In genomic region chr3:176872771-176873209, GRCh38 we compare ENCODE assay signal across 8 cellular contexts.
A peak's percentile ranks its signal among the peaks of the same experiment; 100 is the strongest.
DNase-seq lines count a peak whose midpoint lies in the region; ATAC-seq and TF ChIP-seq lines count a peak whose summit lies in the region.

No MANE protein-coding gene starts in this region.

- H4K8ac ChIP-seq in neuronal stem cell (ENCODE audit: low read depth, low read length), result no peak overlapping the region

- H2BK120ac ChIP-seq in neuronal stem cell (ENCODE audit: low read depth, low read length), result no peak overlapping the region

- no peak overlapping the region for H4K91ac ChIP-seq in neuronal stem cell (ENCODE audit: low read depth, low read length, poor library complexity)

- H3K4me3 ChIP-seq in BJ (ENCODE audit: low read depth, low read length) (no peak overlapping the region), esophagus squamous epithelium (no peak overlapping the region), neuronal stem cell (ENCODE audit: low read length in 2 of 2) (no peak overlapping the region), thyroid gland (replicated peaks in 1 of 3) (no peak overlapping the region)

- H3K36me3 ChIP-seq in BJ (ENCODE audit: control insufficient read depth, insufficient read depth, low read length) (no peaks in the 10 kb centered on the region), esophagus squamous epithelium (no peaks in the 10 kb centered on the region), neuronal stem cell (replicated peaks in 1 of 2; ENCODE audit: control insufficient read depth in 2 of 2, insufficient read depth in 2 of 2, low read length in 2 of 2) (no peaks in the 10 kb centered on the region), thyroid gland (no peaks in the 10 kb centered on the region)

- peaks cover 0 to 10% (median 4%) of the 10 kb centered on the region in 3 donors for H3K4me1 ChIP-seq in esophagus squamous epithelium
- H3K4me1 ChIP-seq in neuronal stem cell (ENCODE audit: control insufficient read depth in 2 of 2, insufficient read depth in 1 of 2, low read depth in 1 of 2, low read length in 2 of 2), result no peaks in the 10 kb centered on the region
- peaks cover 0 to 13% of the 10 kb centered on the region in 2 donors for H3K4me1 ChIP-seq in thyroid gland

- 0% methylated on average over 2 of the region's 4 CpGs; no CpG with 5 or more reads in 1 of the 2 donors for WGBS in esophagus squamous epithelium, 2 donors
- WGBS in neuronal stem cell (ENCODE audit: extremely low coverage in 2 of 2, insufficient read length in 2 of 2, insufficient replicate concordance in 1 of 2), 2 donors, result no CpG with 5 or more reads among the region's 4 CpGs
- WGBS in thyroid gland, 2 donors, result 9 to 15% methylated on average over 4 of the region's 4 CpGs

- intact Hi-C loops in esophagus squamous epithelium (cut with DNase I) (loop anchor here (10.0 kb wide), 1 partner anchor 62 kb away; no protein-coding TSS in a partner anchor), thyroid gland (cut with DNase I) (no loop called here)

- no peak overlapping the region for H3K27ac ChIP-seq in esophagus squamous epithelium
- H3K27ac ChIP-seq in neuronal stem cell (replicated peaks; ENCODE audit: low read length), result no peak overlapping the region
- peak overlapping the region in 1 of 3 donors; percentile 13 for H3K27ac ChIP-seq in thyroid gland

- no peak overlapping the region for H2BK15ac ChIP-seq in neuronal stem cell (ENCODE audit: low read length)

- H3K9me3 ChIP-seq in esophagus squamous epithelium (peaks cover 0 to 15% (median 0%) of the 10 kb centered on the region in 3 donors), neuronal stem cell (replicated peaks in 1 of 2; ENCODE audit: control insufficient read depth in 2 of 2, insufficient read depth in 1 of 2, low read depth in 1 of 2, low read length in 2 of 2) (peaks cover 0 to 2% of the 10 kb centered on the region in 2 donors), thyroid gland (no peaks in the 10 kb centered on the region)

- ATAC-seq in GM19035 (IDR thresholded peaks at IDR 0.05; ENCODE audit: unreplicated experiment) (peak; percentile 98), HG03108 (IDR thresholded peaks at IDR 0.05; ENCODE audit: unreplicated experiment) (peak; percentile 93)

- H3K4ac ChIP-seq in neuronal stem cell (ENCODE audit: low read length), result no peak overlapping the region

- H3K23ac ChIP-seq in neuronal stem cell (ENCODE audit: low read depth, low read length, poor library complexity), result no peak overlapping the region

- peak overlapping the region; percentile 22 for H2AFZ ChIP-seq in neuronal stem cell (ENCODE audit: low read length)

- TF ChIP-seq POLR2A in esophagus squamous epithelium (IDR thresholded peaks at IDR 0.05) (no peak), thyroid gland (IDR thresholded peaks at IDR 0.05) (no peak)

- H3K27me3 ChIP-seq in BJ (ENCODE audit: control insufficient read depth, insufficient read depth, low read length) (no peaks in the 10 kb centered on the region), esophagus squamous epithelium (no peaks in the 10 kb centered on the region), neuronal stem cell (ENCODE audit: control insufficient read depth in 3 of 3, insufficient read depth in 3 of 3, low read depth in 1 of 3, low read length in 3 of 3) (no peaks in the 10 kb centered on the region), thyroid gland (no peaks in the 10 kb centered on the region)

- no peak overlapping the region for H3K9ac ChIP-seq in neuronal stem cell (ENCODE audit: low read depth, low read length, poor library complexity)

- POLR2A ChIA-PET in BJ (lab: Charles Lee), result no interaction called here

- no peaks in the 10 kb centered on the region for H3K79me1 ChIP-seq in neuronal stem cell (ENCODE audit: low read depth, low read length)

- H2BK5ac ChIP-seq in neuronal stem cell (ENCODE audit: low read length), result no peak overlapping the region

- TF ChIP-seq CTCF in BJ (IDR thresholded peaks at IDR 0.05; ENCODE audit: insufficient read depth, low read depth, low read length), result peak; percentile 83
- peak; percentile 44 to 84 (median 66) for TF ChIP-seq CTCF in esophagus squamous epithelium (IDR thresholded peaks at IDR 0.05)
- peak; percentile 26 to 91 (median 76) for TF ChIP-seq CTCF in thyroid gland (IDR thresholded peaks at IDR 0.05)

- no peak overlapping the region for H3K18ac ChIP-seq in neuronal stem cell (ENCODE audit: low read length)

- no peak overlapping the region for H3K4me2 ChIP-seq in neuronal stem cell (ENCODE audit: insufficient read depth, low read length, poor library complexity, severe bottlenecking)

- DNase-seq in BJ (ENCODE audit: low read depth) (no peak), NCI-H526 (lab: John Stamatoyannopoulos, UW) (peak; percentile 17 to 71), esophagus squamous epithelium (lab: John Stamatoyannopoulos, UW) (no peak), neuronal stem cell (ENCODE audit: low spot score) (peak; percentile 49), thyroid gland (peak; percentile 65 to 68)
- peak; percentile 76 for DNase-seq in activated CD8-positive, alpha-beta memory T cell treated with anti-CD3 and anti-CD28 coated beads for 24 hours

- no peak overlapping the region for H2AK5ac ChIP-seq in neuronal stem cell (ENCODE audit: low read depth, low read length)

- no peak overlapping the region for H2BK12ac ChIP-seq in neuronal stem cell (ENCODE audit: low read length)

- no peak overlapping the region for H3K14ac ChIP-seq in neuronal stem cell (ENCODE audit: low read length)

- CTCF ChIA-PET in BJ (lab: Yijun Ruan, JAX), result interaction anchor here (0.7 to 3.1 kb wide), 16 partner anchors 9 to 1521 kb away, joined by 3 to 27 read pairs (median 6); no protein-coding TSS in a partner anchor

Comparison
In these comparisons a context has a peak if more than half of its experiments do, and no peak if none do; other contexts are left out.
1. DNase-seq: peak in NCI-H526 (2 of 2), activated CD8-positive, alpha-beta memory T cell treated with anti-CD3 and anti-CD28 coated beads for 24 hours (single experiment), neuronal stem cell (single experiment) and thyroid gland (2 of 2); none in BJ (single experiment) and esophagus squamous epithelium (single experiment).
2. Peak in every context shown above with its lines, with median percentiles within 50 percentile points of each other: CTCF ChIP-seq.